Comparison of ENCODE assay signal across 2 cellular contexts in the genomic region with DNA sequence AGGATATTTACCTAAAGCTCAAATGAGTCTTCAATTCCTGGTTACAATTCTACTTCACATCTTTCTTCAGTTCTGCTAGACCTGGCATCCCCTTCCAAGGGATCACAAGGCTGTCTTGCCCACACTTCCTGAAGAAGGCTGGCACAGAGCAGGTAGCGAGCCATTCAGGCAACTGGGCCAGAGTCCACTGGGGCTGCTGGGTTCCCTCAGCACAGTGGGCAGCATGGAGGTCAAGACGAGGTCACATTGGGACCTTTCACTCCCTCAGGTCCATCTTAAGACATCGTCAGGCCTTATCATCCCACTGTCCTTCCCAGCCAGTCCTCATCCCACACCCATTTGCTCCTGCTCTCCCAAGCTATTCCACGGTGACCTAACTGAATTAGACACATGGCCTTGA.
TF ChIP-seq lines count a peak whose summit lies in the region.

No MANE protein-coding gene starts in this region.

TF ChIP-seq in H1, 55 proteins besides CTCF, POLR2A, EP300 and RAD21 (continued from another document):
- TF ChIP-seq SIN3A (conservative IDR thresholded peaks at IDR 0.05 in 1 of 2, IDR thresholded peaks at IDR 0.05 in 1 of 2; ENCODE audit: low read depth in 1 of 2, low read length in 2 of 2), result no peak
- TF ChIP-seq CHD1 (IDR thresholded peaks at IDR 0.05; ENCODE audit: low read depth, low read length), result no peak

TF ChIP-seq in WTC11, 78 proteins besides CTCF, POLR2A, EP300 and RAD21 (continued from another document):
- TF ChIP-seq PRDM15 (CRISPR knock-in tag; IDR thresholded peaks at IDR 0.05), result no peak
- TF ChIP-seq NFE2L1 (CRISPR knock-in tag; IDR thresholded peaks at IDR 0.05), result no peak
